ENCODE assay signal across 25 cellular contexts in the genomic region with DNA sequence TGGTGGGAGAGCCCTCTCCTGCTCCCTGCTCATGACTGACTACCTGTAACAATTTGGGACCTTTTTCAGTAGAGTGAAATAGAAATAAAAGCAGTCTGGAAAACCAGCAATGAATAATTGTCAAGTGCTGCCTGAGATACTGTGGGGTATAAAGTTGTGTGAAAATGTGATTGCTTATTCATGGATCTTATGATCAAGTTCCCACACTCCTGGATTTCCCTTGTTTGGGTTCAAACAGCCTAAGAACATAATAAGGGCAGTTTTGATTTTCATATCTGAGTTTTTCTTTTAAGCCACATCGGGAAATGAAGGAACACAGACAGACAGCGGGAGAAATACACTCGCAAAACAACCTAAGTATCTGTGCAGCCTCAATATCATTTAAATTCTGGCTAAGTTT. TPM values are rescaled to one million over a fixed set of nuclear protein-coding genes. Genes with fewer than 3 reads are reported as not detected.
DNase-seq lines count a peak whose midpoint lies in the region; ATAC-seq and TF ChIP-seq lines count a peak whose summit lies in the region.
"Had no signal": no experiment of that assay in that cellular context is flagged by ENCODE, and none has a peak within 500 bp of the region (broad histone marks: within the 10 kb centered on the region; RNA-seq: fewer than 3 reads in every experiment).

No MANE protein-coding gene starts in this region.

- H3K4me3 ChIP-seq in cardiac muscle cell: no peak overlapping the region
- H3K4me3 ChIP-seq in esophagus squamous epithelium: peak overlapping the region in 1 of 4 donors; percentile 36
- no peak overlapping the region for H3K4me3 ChIP-seq in transverse colon
- H3K4me3 ChIP-seq: lung, ovary, thyroid gland had no signal

- intact Hi-C loops in left cardiac atrium (cut with DNase I) (no loop called here), esophagus squamous epithelium (cut with DNase I) (no loop called here), transverse colon (cut with DNase I; ENCODE audit: low total_unique reads) (loop anchor here (5.0 kb wide), 1 partner anchor 40 kb away; no protein-coding TSS in a partner anchor)

- peaks cover 78% of the 10 kb centered on the region for H3K4me1 Mint-ChIP-seq in osteocyte (ENCODE audit: unreplicated experiment)
- H3K4me1 Mint-ChIP-seq: activated naive CD8-positive, alpha-beta T cell treated with anti-CD3 and anti-CD28 coated beads, Interleukin-2, amount 10 ng/mL, durations not matched to agents 7 days and 5 days; stimulated activated naive B cell treated with anti-CD40 and anti-IgM and Interleukin-4, amounts not matched to agents 10 μg/mL and 1 μg/mL and 100 μg/mL, for 72 hours had no signal

- H3K9me3 ChIP-seq in cardiac muscle cell (ENCODE audit: low read depth): no peaks in the 10 kb centered on the region
- no peaks in the 10 kb centered on the region for H3K9me3 ChIP-seq in esophagus squamous epithelium
- no peaks in the 10 kb centered on the region for H3K9me3 ChIP-seq in transverse colon
- H3K9me3 ChIP-seq: ovary, SK-N-SH, thyroid gland had no signal

- WGBS in esophagus squamous epithelium, 2 donors: 76 to 81% methylated on average over 3 of the region's 3 CpGs
- WGBS in transverse colon (ENCODE audit: low coverage in 1 of 2), 2 donors: 77 to 78% methylated on average over 3 of the region's 3 CpGs

- peaks cover 48% of the 10 kb centered on the region for H3K36me3 Mint-ChIP-seq in osteocyte (ENCODE audit: unreplicated experiment)
- H3K36me3 Mint-ChIP-seq: activated naive CD8-positive, alpha-beta T cell treated with anti-CD3 and anti-CD28 coated beads, Interleukin-2, amount 10 ng/mL, durations not matched to agents 7 days and 5 days; stimulated activated naive B cell treated with anti-CD40 and anti-IgM and Interleukin-4, amounts not matched to agents 10 μg/mL and 1 μg/mL and 100 μg/mL, for 72 hours had no signal

- DNase-seq in cardiac muscle cell (ENCODE audit: low read depth in 1 of 2, low spot score in 1 of 2): no peak
- no peak for DNase-seq in left cardiac atrium
- no peak for DNase-seq in esophagus squamous epithelium (lab: John Stamatoyannopoulos, UW)
- DNase-seq in osteocyte (ENCODE audit: extremely low spot score, unreplicated experiment): no peak
- no peak for DNase-seq in transverse colon
- no peak for DNase-seq in NCI-H345 (lab: John Stamatoyannopoulos, UW)
- DNase-seq in NCI-H69 (lab: John Stamatoyannopoulos, UW): no peak
- no peak for DNase-seq in DMS53 (lab: John Stamatoyannopoulos, UW)
- DNase-seq: 8988T; activated CD8-positive, alpha-beta memory T cell treated with anti-CD3 and anti-CD28 coated beads, Interleukin-2, amount 50 U/mL, for 48 hours; activated naive CD8-positive, alpha-beta T cell treated with anti-CD3 and anti-CD28 coated beads, Interleukin-2, amount 10 ng/mL, durations not matched to agents 7 days and 5 days; dermis blood vessel endothelial cell; GDM1; HCEC 1CT; hippocampal formation; NCI-H1436 treated with DMSO at 0.1 percent for 48 hours; NCI-H2171 treated with DMSO at 0.1 percent for 48 hours; SK-N-SH; stimulated activated CD4-positive, alpha-beta T cell treated with anti-CD3 and anti-CD28 coated beads, Interleukin-2, amount 100 ng/mL, for 24 hours; stimulated activated naive B cell treated with anti-CD40 and anti-IgM and Interleukin-4, amounts not matched to agents 10 μg/mL and 1 μg/mL and 100 μg/mL, for 72 hours had no signal

- H3K27ac Mint-ChIP-seq in osteocyte (ENCODE audit: unreplicated experiment): peak overlapping the region; percentile 58
- H3K27ac Mint-ChIP-seq: activated naive CD8-positive, alpha-beta T cell treated with anti-CD3 and anti-CD28 coated beads, Interleukin-2, amount 10 ng/mL, durations not matched to agents 7 days and 5 days; activated T-helper 2 cell treated with anti-CD3 and anti-CD28 coated beads, Interferon-gamma antibody, Interleukin-2, Interleukin-4, amounts not matched to agents 10 μg/mL and 5 μg/mL and 100 μg/mL, durations not matched to agents 14 hours and 24 hours and 36 hours; stimulated activated naive B cell treated with anti-CD40 and anti-IgM and Interleukin-4, amounts not matched to agents 10 μg/mL and 1 μg/mL and 100 μg/mL, for 72 hours; T-helper 2 cell treated with Interferon-gamma antibody and Interleukin-4, amounts not matched to agents 5 μg/mL and 100 μg/mL, for 36 hours had no signal

- no peaks in the 10 kb centered on the region for H3K9me3 Mint-ChIP-seq in osteocyte (ENCODE audit: unreplicated experiment)
- H3K9me3 Mint-ChIP-seq: activated naive CD8-positive, alpha-beta T cell treated with anti-CD3 and anti-CD28 coated beads, Interleukin-2, amount 10 ng/mL, durations not matched to agents 7 days and 5 days; activated T-helper 2 cell treated with anti-CD3 and anti-CD28 coated beads, Interferon-gamma antibody, Interleukin-2, Interleukin-4, amounts not matched to agents 10 μg/mL and 5 μg/mL and 100 μg/mL, durations not matched to agents 14 hours and 24 hours and 36 hours; stimulated activated naive B cell treated with anti-CD40 and anti-IgM and Interleukin-4, amounts not matched to agents 10 μg/mL and 1 μg/mL and 100 μg/mL, for 72 hours; T-helper 2 cell treated with Interferon-gamma antibody and Interleukin-4, amounts not matched to agents 5 μg/mL and 100 μg/mL, for 36 hours had no signal

- H3K4me1 ChIP-seq in cardiac muscle cell (ENCODE audit: low read depth): peaks cover 12% of the 10 kb centered on the region
- H3K4me1 ChIP-seq in esophagus squamous epithelium: peaks cover 0 to 29% (median 3%) of the 10 kb centered on the region in 3 donors
- H3K4me1 ChIP-seq in transverse colon: peaks cover 7 to 49% (median 16%) of the 10 kb centered on the region in 4 donors

- H3K27me3 Mint-ChIP-seq in osteocyte (ENCODE audit: unreplicated experiment): no peaks in the 10 kb centered on the region
- H3K27me3 Mint-ChIP-seq: activated naive CD8-positive, alpha-beta T cell treated with anti-CD3 and anti-CD28 coated beads, Interleukin-2, amount 10 ng/mL, durations not matched to agents 7 days and 5 days had no signal

- H3K4me3 Mint-ChIP-seq in osteocyte (ENCODE audit: unreplicated experiment): no peak overlapping the region
- H3K4me3 Mint-ChIP-seq: T-helper 2 cell treated with Interferon-gamma antibody and Interleukin-4, amounts not matched to agents 5 μg/mL and 100 μg/mL, for 36 hours had no signal

- in situ Hi-C loops in transverse colon (cut with MboI; ENCODE audit: low pct_ligation_motif_present in 1 of 4, low pct_unique_long_range_greater_than_20kb in 1 of 4, low sequenced_read_pairs in 3 of 4): no loop called here

- no peaks in the 10 kb centered on the region for H3K27me3 ChIP-seq in cardiac muscle cell
- H3K27me3 ChIP-seq in esophagus squamous epithelium: no peaks in the 10 kb centered on the region
- no peaks in the 10 kb centered on the region for H3K27me3 ChIP-seq in transverse colon
- H3K27me3 ChIP-seq: ovary, thyroid gland had no signal

- TF ChIP-seq POLR2A in esophagus squamous epithelium (IDR thresholded peaks at IDR 0.05): no peak
- no peak for TF ChIP-seq POLR2A in transverse colon (IDR thresholded peaks at IDR 0.05)

- no peak for TF ChIP-seq CTCF in cardiac muscle cell (IDR thresholded peaks at IDR 0.05; ENCODE audit: low read depth, low read length)
- no peak for TF ChIP-seq CTCF in esophagus squamous epithelium (IDR thresholded peaks at IDR 0.05)
- TF ChIP-seq CTCF in osteocyte (IDR thresholded peaks at IDR 0.05): no peak
- no peak for TF ChIP-seq CTCF in transverse colon (IDR thresholded peaks at IDR 0.05)

- ATAC-seq in left cardiac atrium: no peak

- H3K27ac ChIP-seq in cardiac muscle cell (peak overlapping the region; percentile 11), esophagus squamous epithelium (peak overlapping the region; percentile 27 to 77 (median 63)), transverse colon (peak overlapping the region; percentile 73 to 85 (median 82))

- no peak for TF ChIP-seq EP300 in transverse colon (IDR thresholded peaks at IDR 0.05; ENCODE audit: low read depth)

- H3K36me3 ChIP-seq in cardiac muscle cell (no peaks in the 10 kb centered on the region), esophagus squamous epithelium (no peaks in the 10 kb centered on the region), transverse colon (no peaks in the 10 kb centered on the region)
- H3K36me3 ChIP-seq: ovary, thyroid gland had no signal

RNA-seq across cellular contexts. Expression of a gene that starts 52.9 kb away (rescaled TPM):
- total RNA-seq in cardiac muscle cell (22.6 and 29.3 TPM in 2 replicates), left cardiac atrium (100 to 1,000 TPM; 181 to 194 TPM), esophagus squamous epithelium (100 to 1,000 TPM in 2 of 4 donors, 10 to 100 TPM in 2; 32.3 to 462 (median 98.4) TPM), osteocyte (781 and 807 TPM in 2 replicates), transverse colon (100 to 1,000 TPM; 162 to 401 (median 226) TPM)
- 73.8 and 135 TPM in 2 replicates for polyA plus RNA-seq in cardiac muscle cell
- total RNA-seq: activated naive CD8-positive, alpha-beta T cell treated with anti-CD3 and anti-CD28 coated beads, Interleukin-2, amount 10 ng/mL, durations not matched to agents 7 days and 5 days had no signal

Comparison
In these comparisons a context has a peak if more than half of its experiments do, and no peak if none do; other contexts are left out.
1. H3K27ac ChIP-seq: peak in every context shown above with its lines; median percentile 82 in transverse colon; 63 in esophagus squamous epithelium; 11 in cardiac muscle cell.